17 cellular contexts compared by ENCODE assay signal in genomic region chr9:77744877-77745435, GRCh38.
DNase-seq lines count a peak whose midpoint lies in the region; ATAC-seq and TF ChIP-seq lines count a peak whose summit lies in the region.
"Had no signal": no experiment of that assay in that cellular context is flagged by ENCODE, and none has a peak within 500 bp of the region (broad histone marks: within the 10 kb centered on the region; RNA-seq: fewer than 3 reads in every experiment).

No MANE protein-coding gene starts in this region.

- peaks cover 11% of the 10 kb centered on the region for H3K4me1 ChIP-seq in HUES6 (ENCODE audit: control insufficient read depth, insufficient read depth, low read length)
- H3K4me1 ChIP-seq in mesenchymal stem cell (ENCODE audit: control insufficient read depth, insufficient read depth, low read depth, low read length) = no peaks in the 10 kb centered on the region
- H3K4me1 ChIP-seq in mammary epithelial cell (ENCODE audit: insufficient read depth, low read length) = no peaks in the 10 kb centered on the region
- H3K4me1 ChIP-seq: parathyroid adenoma had no signal

- no peak overlapping the region for H3K23ac ChIP-seq in mesenchymal stem cell (ENCODE audit: low read length in 2 of 2)

- H2BK120ac ChIP-seq in mesenchymal stem cell (ENCODE audit: low read depth, low read length) = no peak overlapping the region

- H3K9me3 ChIP-seq in HUES6 (ENCODE audit: control insufficient read depth, insufficient read depth, low read depth, low read length) = no peaks in the 10 kb centered on the region
- H3K9me3 ChIP-seq in mesenchymal stem cell (ENCODE audit: control insufficient read depth, low read length) = no peaks in the 10 kb centered on the region
- no peaks in the 10 kb centered on the region for H3K9me3 ChIP-seq in mammary epithelial cell (replicated peaks; ENCODE audit: insufficient read depth, low read length)
- H3K9me3 ChIP-seq: adrenal gland, lower lobe of right lung had no signal

- H3K27me3 Mint-ChIP-seq in activated naive CD8-positive, alpha-beta T cell treated with anti-CD3 and anti-CD28 coated beads for 36 hours = no peaks in the 10 kb centered on the region
- H3K27me3 Mint-ChIP-seq: naive thymus-derived CD4-positive, alpha-beta T cell had no signal

- ATAC-seq in GM18873 (IDR thresholded peaks at IDR 0.05; ENCODE audit: low FRiP score, unreplicated experiment) = no peak
- ATAC-seq in GM21447 (IDR thresholded peaks at IDR 0.05; ENCODE audit: unreplicated experiment) = no peak
- ATAC-seq in GM18868 (IDR thresholded peaks at IDR 0.05; ENCODE audit: unreplicated experiment) = no peak
- ATAC-seq: esophagus mucosa; lower lobe of right lung; naive thymus-derived CD4-positive, alpha-beta T cell had no signal

- H2BK15ac ChIP-seq in mesenchymal stem cell (ENCODE audit: low read depth, poor library complexity, severe bottlenecking) = no peak overlapping the region

- H2AK5ac ChIP-seq in mesenchymal stem cell (ENCODE audit: low read length, severe bottlenecking) = no peak overlapping the region

- H2BK12ac ChIP-seq in mesenchymal stem cell (ENCODE audit: low read length in 2 of 2) = no peak overlapping the region

- H3K14ac ChIP-seq in mesenchymal stem cell (ENCODE audit: low read length in 2 of 2) = no peak overlapping the region

- H3K36me3 Mint-ChIP-seq in activated naive CD8-positive, alpha-beta T cell treated with anti-CD3 and anti-CD28 coated beads for 36 hours = peaks cover 25% of the 10 kb centered on the region

- DNase-seq in DMS 273 treated with DMSO at 0.1 percent for 48 hours (lab: John Stamatoyannopoulos, UW) = peak; percentile 60
- no peak for DNase-seq in activated naive CD8-positive, alpha-beta T cell treated with anti-CD3 and anti-CD28 coated beads for 36 hours
- peak; percentile 10 for DNase-seq in mesenchymal stem cell
- DNase-seq in mammary epithelial cell = no peak
- DNase-seq: activated CD4-positive, alpha-beta T cell treated with anti-CD3 and anti-CD28 coated beads for 48 hours; adrenal gland; lower lobe of right lung; naive thymus-derived CD4-positive, alpha-beta T cell; NCI-H1105; RPMI8226; stimulated activated CD4-positive, alpha-beta T cell treated with anti-CD3 and anti-CD28 coated beads, Interleukin-2, amount 100 ng/mL, for 48 hours had no signal

- peak overlapping the region; percentile 58 for H3K27ac Mint-ChIP-seq in activated naive CD8-positive, alpha-beta T cell treated with anti-CD3 and anti-CD28 coated beads for 36 hours

- WGBS in mesenchymal stem cell = no CpG with 5 or more reads among the region's 5 CpGs
- 68% methylated on average over 5 of the region's 5 CpGs for WGBS in mammary epithelial cell (ENCODE audit: low coverage, missing lambda C conversion rate)

- H4K8ac ChIP-seq in mesenchymal stem cell (ENCODE audit: low read length) = no peak overlapping the region

- H3K27me3 ChIP-seq in HUES6 (ENCODE audit: control insufficient read depth, insufficient read depth, low read length) = no peaks in the 10 kb centered on the region
- no peaks in the 10 kb centered on the region for H3K27me3 ChIP-seq in mesenchymal stem cell (ENCODE audit: control insufficient read depth in 1 of 2, insufficient read depth in 1 of 2, low read length in 2 of 2)
- no peaks in the 10 kb centered on the region for H3K27me3 ChIP-seq in mammary epithelial cell (ENCODE audit: insufficient read depth, low read length)
- H3K27me3 ChIP-seq: adrenal gland had no signal

- no peak overlapping the region for H4K91ac ChIP-seq in mesenchymal stem cell (ENCODE audit: low read length)

- H3K4me3 Mint-ChIP-seq in activated naive CD8-positive, alpha-beta T cell treated with anti-CD3 and anti-CD28 coated beads for 36 hours = no peak overlapping the region

- H2AFZ ChIP-seq in mesenchymal stem cell (ENCODE audit: low read depth, low read length) (no peak overlapping the region), mammary epithelial cell (ENCODE audit: low read depth, low read length) (no peak overlapping the region)
- H2AFZ ChIP-seq: parathyroid adenoma had no signal

- CTCF ChIA-PET in mammary epithelial cell (lab: Charles Lee; ENCODE audit: low non-redundant PET) = no interaction called here

- H3K4me2 ChIP-seq in mesenchymal stem cell (ENCODE audit: low read length, poor library complexity, severe bottlenecking) = no peak overlapping the region
- no peak overlapping the region for H3K4me2 ChIP-seq in mammary epithelial cell (ENCODE audit: insufficient read depth, low read depth, low read length)

- in situ Hi-C loops in mammary epithelial cell (cut with MboI; ENCODE audit: low sequenced_read_pairs in 2 of 2) = loop anchor here in 1 of 2 donors (25.0 kb wide), 1 partner anchor 283 kb away; no protein-coding TSS in a partner anchor

- H2BK5ac ChIP-seq in mesenchymal stem cell (ENCODE audit: low read depth, low read length, poor library complexity, severe bottlenecking) = no peak overlapping the region

- intact Hi-C loops in mammary epithelial cell (cut with micrococcal nuclease) = no loop called here

- no peak overlapping the region for H3K18ac ChIP-seq in mesenchymal stem cell (ENCODE audit: low read depth in 1 of 2, low read length in 2 of 2)

- H4K20me1 ChIP-seq in mammary epithelial cell (ENCODE audit: insufficient read depth, low read length) = no peaks in the 10 kb centered on the region

- peaks cover 11% of the 10 kb centered on the region for H3K79me1 ChIP-seq in mesenchymal stem cell (replicated peaks; ENCODE audit: low read length, poor library complexity, severe bottlenecking)

- H3K9ac ChIP-seq in HUES6 (ENCODE audit: low read length) = no peak overlapping the region
- H3K9ac ChIP-seq in mesenchymal stem cell (ENCODE audit: low read length) = no peak overlapping the region
- H3K9ac ChIP-seq in mammary epithelial cell (ENCODE audit: insufficient read depth, low read length) = no peak overlapping the region
- H3K9ac ChIP-seq: parathyroid adenoma had no signal

- no peak overlapping the region for H3K4ac ChIP-seq in mesenchymal stem cell (ENCODE audit: low read depth in 1 of 2, low read length in 2 of 2)

- dilution Hi-C loops in mammary epithelial cell (cut with HindIII; ENCODE audit: low sequenced_read_pairs) = no loop called here

- peaks cover 35% of the 10 kb centered on the region for H3K4me1 Mint-ChIP-seq in activated naive CD8-positive, alpha-beta T cell treated with anti-CD3 and anti-CD28 coated beads for 36 hours

- H3K4me3 ChIP-seq in HUES6 (ENCODE audit: low read depth, low read length) (no peak overlapping the region), mesenchymal stem cell (ENCODE audit: insufficient read depth in 1 of 2, low read depth in 1 of 2, low read length in 2 of 2) (no peak overlapping the region), mammary epithelial cell (replicated peaks in 1 of 3; ENCODE audit: insufficient read depth in 1 of 3, low read depth in 2 of 3, low read length in 3 of 3) (no peak overlapping the region)
- H3K4me3 ChIP-seq: adrenal gland, lower lobe of right lung had no signal

- 0 out of 2 replicates have a peak overlapping the region, but pooled peaks have one; percentile 59 for H3K27ac ChIP-seq in HUES6 (ENCODE audit: low read depth, low read length)
- no peak overlapping the region for H3K27ac ChIP-seq in mesenchymal stem cell (ENCODE audit: low read length, poor library complexity, severe bottlenecking)
- no peak overlapping the region for H3K27ac ChIP-seq in mammary epithelial cell (ENCODE audit: insufficient read depth, low read depth, low read length)
- H3K27ac ChIP-seq: adrenal gland, lower lobe of right lung, parathyroid adenoma had no signal

- H3K79me2 ChIP-seq in mammary epithelial cell (ENCODE audit: insufficient read depth, low read length) = no peaks in the 10 kb centered on the region
- H3K79me2 ChIP-seq: parathyroid adenoma had no signal

- TF ChIP-seq CTCF in mammary epithelial cell (conservative IDR thresholded peaks at IDR 0.05 in 1 of 2, IDR thresholded peaks at IDR 0.05 in 1 of 2; ENCODE audit: extremely low read depth in 1 of 2, insufficient read depth in 1 of 2, low read depth in 1 of 2, low read length in 2 of 2) = no peak

- H3K36me3 ChIP-seq in HUES6 (ENCODE audit: control insufficient read depth, insufficient read depth, low read length) (no peaks in the 10 kb centered on the region), mesenchymal stem cell (ENCODE audit: control insufficient read depth in 1 of 2, insufficient read depth in 2 of 2, low read depth in 1 of 2, low read length in 2 of 2) (no peaks in the 10 kb centered on the region), mammary epithelial cell (ENCODE audit: insufficient read depth, low read length) (no peaks in the 10 kb centered on the region)
- H3K36me3 ChIP-seq: adrenal gland, lower lobe of right lung had no signal

- BruUV-seq in mammary epithelial cell (replicated peaks; lab: Mats Ljungman, UMichigan) = no TSS peak

- H3K9me3 Mint-ChIP-seq in activated naive CD8-positive, alpha-beta T cell treated with anti-CD3 and anti-CD28 coated beads for 36 hours = peaks cover 4% of the 10 kb centered on the region

Comparison
In these comparisons a context has a peak if more than half of its experiments do, and no peak if none do; other contexts are left out.
1. DNase-seq: peak in DMS 273 treated with DMSO at 0.1 percent for 48 hours (single experiment) and mesenchymal stem cell (single experiment); none in activated naive CD8-positive, alpha-beta T cell treated with anti-CD3 and anti-CD28 coated beads for 36 hours (single experiment) and mammary epithelial cell (single experiment).